Comparison of ENCODE assay signal across 1 cellular context in the genomic region with DNA sequence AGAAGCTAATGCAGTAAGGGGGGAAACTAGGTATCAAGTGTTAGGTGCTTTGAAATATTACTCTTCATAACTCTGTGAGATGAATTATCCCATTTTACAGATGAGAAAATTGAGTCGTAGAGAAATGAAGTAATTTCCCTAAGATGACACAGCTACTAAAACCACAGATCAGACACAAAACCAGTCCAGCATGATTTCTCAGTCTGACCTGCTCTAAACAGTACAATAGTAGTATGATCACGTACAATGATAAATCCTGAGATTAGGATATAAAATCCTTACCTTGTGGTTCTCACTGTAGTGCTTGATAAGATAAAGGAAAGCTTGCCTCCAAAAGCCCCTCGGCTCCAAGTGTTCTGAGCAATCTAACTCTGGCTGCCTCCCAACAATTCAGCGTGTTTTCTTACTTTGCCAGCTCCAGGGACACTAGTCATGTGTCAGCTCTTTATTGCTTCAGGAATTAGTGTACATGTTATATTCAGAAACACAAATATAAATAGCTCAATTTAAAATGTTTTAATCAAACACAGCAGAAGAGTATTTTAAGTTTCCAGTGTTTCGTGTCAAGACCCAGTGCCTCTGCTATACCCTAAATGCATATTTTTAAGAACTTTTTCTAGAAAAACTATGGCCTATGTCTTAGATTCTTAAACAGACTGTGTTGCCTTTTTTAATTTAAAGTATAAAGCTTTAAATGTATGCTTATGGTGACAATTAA.
TF ChIP-seq lines count a peak whose summit lies in the region.

No MANE protein-coding gene starts in this region.

TF ChIP-seq in WTC11, 78 proteins besides CTCF, POLR2A, EP300 and RAD21 (continued from another document):
- TF ChIP-seq, protein P1, sequence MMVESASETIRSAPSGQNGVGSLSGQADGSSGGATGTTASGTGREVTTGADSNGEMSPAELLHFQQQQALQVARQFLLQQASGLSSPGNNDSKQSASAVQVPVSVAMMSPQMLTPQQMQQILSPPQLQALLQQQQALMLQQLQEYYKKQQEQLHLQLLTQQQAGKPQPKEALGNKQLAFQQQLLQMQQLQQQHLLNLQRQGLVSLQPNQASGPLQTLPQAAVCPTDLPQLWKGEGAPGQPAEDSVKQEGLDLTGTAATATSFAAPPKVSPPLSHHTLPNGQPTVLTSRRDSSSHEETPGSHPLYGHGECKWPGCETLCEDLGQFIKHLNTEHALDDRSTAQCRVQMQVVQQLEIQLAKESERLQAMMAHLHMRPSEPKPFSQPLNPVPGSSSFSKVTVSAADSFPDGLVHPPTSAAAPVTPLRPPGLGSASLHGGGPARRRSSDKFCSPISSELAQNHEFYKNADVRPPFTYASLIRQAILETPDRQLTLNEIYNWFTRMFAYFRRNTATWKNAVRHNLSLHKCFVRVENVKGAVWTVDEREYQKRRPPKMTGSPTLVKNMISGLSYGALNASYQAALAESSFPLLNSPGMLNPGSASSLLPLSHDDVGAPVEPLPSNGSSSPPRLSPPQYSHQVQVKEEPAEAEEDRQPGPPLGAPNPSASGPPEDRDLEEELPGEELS (CRISPR knock-in tag; IDR thresholded peaks at IDR 0.05) = no peak
- TF ChIP-seq ZNF423 (CRISPR knock-in tag; IDR thresholded peaks at IDR 0.05) = no peak
- TF ChIP-seq FOXJ3 (CRISPR knock-in tag; IDR thresholded peaks at IDR 0.05; ENCODE audit: borderline replicate concordance) = no peak
